9 cellular contexts compared by ENCODE assay signal in genomic region chr3:197942956-197943556, GRCh38. TPM values are rescaled to one million over a fixed set of nuclear protein-coding genes. Genes with fewer than 3 reads are reported as not detected.
DNase-seq lines count a peak whose midpoint lies in the region; FAIRE-seq and TF ChIP-seq lines count a peak whose summit lies in the region.
"Had no signal": no experiment of that assay in that cellular context is flagged by ENCODE, and none has a peak within 500 bp of the region (broad histone marks: within the 10 kb centered on the region; RNA-seq: fewer than 3 reads in every experiment).

No MANE protein-coding gene starts in this region.

- H3K27me3 ChIP-seq in vagina = no peaks in the 10 kb centered on the region

- no peaks in the 10 kb centered on the region for H3K36me3 ChIP-seq in vagina

- TF ChIP-seq POLR2A in vagina (IDR thresholded peaks at IDR 0.05) = no peak

- FAIRE-seq in GM18507 (lab: Jason Lieb, UNC) = peak; percentile 84

- intact Hi-C loops in vagina (cut with DNase I) = no loop called here

- no peak overlapping the region for H3K4me3 ChIP-seq in vagina
- H3K4me3 ChIP-seq: skin epidermis had no signal

- H3K27ac ChIP-seq in vagina = no peak overlapping the region
- H3K27ac ChIP-seq: skin epidermis had no signal

- TF ChIP-seq CTCF in vagina (IDR thresholded peaks at IDR 0.05) = peak in 2 of 3 experiments; percentile 29 to 58

- H3K4me1 ChIP-seq in vagina = no peaks in the 10 kb centered on the region

- peak; percentile 2 for DNase-seq in COLO668 (lab: John Stamatoyannopoulos, UW; ENCODE audit: unreplicated experiment)
- DNase-seq in GM18507 (ENCODE audit: extremely low spot score, insufficient read length, low read depth) = no peak
- DNase-seq in NCI-H2171 (lab: John Stamatoyannopoulos, UW) = peak; percentile 18
- peak; percentile 62 for DNase-seq in astrocyte of the hippocampus (ENCODE audit: low read depth, low spot score)
- peak; percentile 52 for DNase-seq in kidney tubule cell (ENCODE audit: low spot score)
- DNase-seq in vagina (ENCODE audit: extremely low spot score in 2 of 2) = no peak
- DNase-seq in stimulated activated CD4-positive, alpha-beta T cell treated with anti-CD3 and anti-CD28 coated beads, Interleukin-4, amount 100 ng/mL, for 4 hours = no peak
- DNase-seq in T-helper 9 cell = no peak

- H3K9me3 ChIP-seq in vagina = no peaks in the 10 kb centered on the region

RNA-seq across cellular contexts. Expression of gene RPL35A, which starts 6.9 kb away (rescaled TPM):
- 371 TPM for total RNA-seq in vagina

RNA-seq across cellular contexts. Expression of gene LMLN, which starts 17.0 kb away (rescaled TPM):
- 18.9 TPM for total RNA-seq in vagina

Comparison
In these comparisons a context has a peak if more than half of its experiments do, and no peak if none do; other contexts are left out.
1. DNase-seq: peak in COLO668 (single experiment), NCI-H2171 (single experiment), astrocyte of the hippocampus (single experiment) and kidney tubule cell (single experiment); none in GM18507 (single experiment), vagina (0 of 2), stimulated activated CD4-positive, alpha-beta T cell treated with anti-CD3 and anti-CD28 coated beads, Interleukin-4, amount 100 ng/mL, for 4 hours (0 of 2) and T-helper 9 cell (single experiment).